26 cellular contexts compared by ENCODE assay signal in the genomic region with DNA sequence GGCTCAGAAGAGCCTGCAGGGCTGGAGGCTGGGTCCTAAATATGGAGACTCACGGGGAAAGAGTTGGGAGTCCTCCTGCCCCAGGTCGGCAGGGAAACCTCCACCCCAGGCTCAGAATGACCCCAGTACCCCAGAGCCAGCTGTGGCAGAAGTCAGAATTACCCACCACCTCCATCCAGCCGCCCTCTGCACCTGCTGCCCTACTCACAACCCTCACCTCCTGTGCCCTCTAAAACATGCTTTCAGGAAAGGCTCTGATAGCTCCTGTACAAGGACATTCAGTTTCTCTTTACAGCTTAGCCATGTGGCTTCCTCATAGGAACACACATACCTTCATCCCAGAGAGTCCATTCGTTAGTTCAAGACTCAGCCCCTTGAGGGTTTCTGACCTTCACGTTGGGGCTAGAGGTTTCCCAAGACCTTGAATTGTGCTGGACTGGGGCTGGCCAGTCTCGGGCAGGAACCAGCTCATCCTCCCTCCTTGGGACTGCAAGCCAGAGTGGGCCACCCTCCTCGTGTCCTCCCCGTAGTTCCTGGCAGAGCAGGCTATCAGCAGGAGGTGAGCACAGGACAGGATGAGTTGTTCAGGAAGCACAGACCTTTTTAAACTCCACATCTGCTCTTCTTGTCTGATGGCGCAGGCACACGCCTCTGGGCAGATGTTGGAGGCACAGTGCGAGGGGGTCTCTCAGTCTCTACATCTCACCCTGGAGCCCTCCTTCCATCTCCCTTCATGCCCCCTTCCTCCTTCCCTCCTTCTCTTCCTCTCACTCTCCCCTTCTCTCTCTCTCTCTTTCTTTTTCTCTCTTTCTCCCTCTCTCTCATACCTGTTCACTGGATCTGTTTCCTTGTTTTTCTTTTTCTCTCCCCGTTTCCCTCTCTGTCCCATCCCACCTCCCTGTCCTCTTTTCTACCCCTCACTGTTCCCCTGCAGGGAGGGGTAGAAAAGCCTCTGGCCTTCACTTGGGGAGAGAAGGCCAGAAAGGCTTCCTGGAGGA. TPM values are rescaled to one million over a fixed set of nuclear protein-coding genes. Genes with fewer than 3 reads are reported as not detected.
DNase-seq lines count a peak whose midpoint lies in the region; ATAC-seq and TF ChIP-seq lines count a peak whose summit lies in the region.
"Had no signal": no experiment of that assay in that cellular context is flagged by ENCODE, and none has a peak within 500 bp of the region (broad histone marks: within the 10 kb centered on the region; RNA-seq: fewer than 3 reads in every experiment).

No MANE protein-coding gene starts in this region.

- intact Hi-C loops in HCT116 (cut with micrococcal nuclease) (no loop called here), sigmoid colon (cut with DNase I) (no loop called here)
- intact Hi-C loops in activated naive CD4-positive, alpha-beta T cell treated with anti-CD3 and anti-CD28 coated beads for 36 hours (cut with micrococcal nuclease) = no loop called here

- H3K36me3 Mint-ChIP-seq in activated T-helper 17 cell treated with anti-CD3 and anti-CD28 coated beads, Interleukin-2, amount 50 U/mL, for 72 hours (ENCODE audit: low read depth) = no peaks in the 10 kb centered on the region
- H3K36me3 Mint-ChIP-seq in activated naive CD4-positive, alpha-beta T cell treated with anti-CD3 and anti-CD28 coated beads for 36 hours (ENCODE audit: low read depth) = no peaks in the 10 kb centered on the region
- H3K36me3 Mint-ChIP-seq in type B pancreatic cell = no peaks in the 10 kb centered on the region
- H3K36me3 Mint-ChIP-seq: activated naive CD8-positive, alpha-beta T cell treated with anti-CD3 and anti-CD28 coated beads for 36 hours had no signal

- DNase-seq in HCT116 (ENCODE audit: low read depth, low spot score) = no peak
- peak; percentile 46 for DNase-seq in sigmoid colon
- no peak for DNase-seq in AML-193 (lab: John Stamatoyannopoulos, UW)
- no peak for DNase-seq in activated naive CD4-positive, alpha-beta T cell treated with anti-CD3 and anti-CD28 coated beads for 36 hours
- no peak for DNase-seq in type B pancreatic cell (ENCODE audit: extremely low spot score, unreplicated experiment)
- DNase-seq: activated CD4-positive, alpha-beta T cell treated with anti-CD3 and anti-CD28 coated beads for 48 hours; activated effector memory CD4-positive, alpha-beta T cell treated with anti-CD3 and anti-CD28 coated beads, Interleukin-2, amount 50 U/mL, for 16 hours; activated naive CD8-positive, alpha-beta T cell treated with anti-CD3 and anti-CD28 coated beads for 36 hours; activated T-cell treated with anti-CD3 and anti-CD28 coated beads, Interleukin-2, amount 50 U/mL, for 1 hour; anterior cingulate cortex; DMS153; Karpas-422; NCI-H226; pancreas; right cardiac atrium; SJCRH30; stimulated activated CD4-positive, alpha-beta T cell treated with anti-CD3 and anti-CD28 coated beads, Interleukin-12 subunit alpha, Interleukin-12 subunit beta, amount 100 ng/mL, for 4 hours; stimulated activated CD4-positive, alpha-beta T cell treated with anti-CD3 and anti-CD28 coated beads, Interleukin-4, amount 100 ng/mL, for 1 hour; SW 1271; T1000 had no signal

- BruUV-seq in HCT116 (replicated peaks; lab: Mats Ljungman, UMichigan) = no TSS peak

- H3K4me2 ChIP-seq in HCT116 (ENCODE audit: low read length) (no peak overlapping the region), KMS-11 (peak overlapping the region; percentile 21; the same call in 1 of the 2 replicates)

- H3K9me3 ChIP-seq in HCT116 (ENCODE audit: control insufficient read depth in 1 of 2, insufficient read depth in 1 of 2, low read depth in 1 of 2, low read length in 2 of 2) (no peaks in the 10 kb centered on the region), sigmoid colon (no peaks in the 10 kb centered on the region)
- H3K9me3 ChIP-seq: BLaER1 treated with 17β-estradiol and CSF1 and Interleukin-3, amounts not matched to agents 10 nM and 100 nM; pancreas; SJCRH30; tibial nerve had no signal

- TF ChIP-seq POLR2A in HCT116 (IDR thresholded peaks at IDR 0.05; ENCODE audit: borderline replicate concordance, extremely low read depth, insufficient read depth, insufficient read length) = no peak
- no peak for TF ChIP-seq POLR2A in sigmoid colon (IDR thresholded peaks at IDR 0.05)

- H3K27ac Mint-ChIP-seq in activated T-helper 17 cell treated with anti-CD3 and anti-CD28 coated beads, Interleukin-2, amount 50 U/mL, for 72 hours = peak overlapping the region; percentile 20
- no peak overlapping the region for H3K27ac Mint-ChIP-seq in activated naive CD4-positive, alpha-beta T cell treated with anti-CD3 and anti-CD28 coated beads for 36 hours
- H3K27ac Mint-ChIP-seq in type B pancreatic cell = no peak overlapping the region
- H3K27ac Mint-ChIP-seq: activated naive CD8-positive, alpha-beta T cell treated with anti-CD3 and anti-CD28 coated beads for 36 hours had no signal

- peak; percentile 20; the same call in 1 of the 2 replicates for ATAC-seq in HCT116
- peak; percentile 6 for ATAC-seq in activated T-helper 17 cell treated with anti-CD3 and anti-CD28 coated beads, Interleukin-2, amount 50 U/mL, for 72 hours (replicated peaks)
- ATAC-seq: pancreas had no signal

- peaks cover 14% of the 10 kb centered on the region for H3K4me1 Mint-ChIP-seq in activated T-helper 17 cell treated with anti-CD3 and anti-CD28 coated beads, Interleukin-2, amount 50 U/mL, for 72 hours
- H3K4me1 Mint-ChIP-seq in activated naive CD4-positive, alpha-beta T cell treated with anti-CD3 and anti-CD28 coated beads for 36 hours (ENCODE audit: low read depth) = peaks cover 7% of the 10 kb centered on the region
- peaks cover 10% of the 10 kb centered on the region for H3K4me1 Mint-ChIP-seq in type B pancreatic cell (ENCODE audit: unreplicated experiment)

- no peaks in the 10 kb centered on the region for H3K27me3 Mint-ChIP-seq in activated T-helper 17 cell treated with anti-CD3 and anti-CD28 coated beads, Interleukin-2, amount 50 U/mL, for 72 hours
- no peaks in the 10 kb centered on the region for H3K27me3 Mint-ChIP-seq in activated naive CD4-positive, alpha-beta T cell treated with anti-CD3 and anti-CD28 coated beads for 36 hours (ENCODE audit: low read depth)
- peaks cover 46% of the 10 kb centered on the region for H3K27me3 Mint-ChIP-seq in type B pancreatic cell
- H3K27me3 Mint-ChIP-seq: activated naive CD8-positive, alpha-beta T cell treated with anti-CD3 and anti-CD28 coated beads for 36 hours had no signal

- 74 to 77% methylated on average over 12 of the region's 12 CpGs for WGBS in sigmoid colon, 2 donors

- peak overlapping the region; percentile 60 for H3K4me3 Mint-ChIP-seq in activated T-helper 17 cell treated with anti-CD3 and anti-CD28 coated beads, Interleukin-2, amount 50 U/mL, for 72 hours
- no peak overlapping the region for H3K4me3 Mint-ChIP-seq in activated naive CD4-positive, alpha-beta T cell treated with anti-CD3 and anti-CD28 coated beads for 36 hours
- H3K4me3 Mint-ChIP-seq in type B pancreatic cell = no peak overlapping the region
- H3K4me3 Mint-ChIP-seq: activated naive CD8-positive, alpha-beta T cell treated with anti-CD3 and anti-CD28 coated beads for 36 hours had no signal

- no peak overlapping the region for H3K9ac ChIP-seq in HCT116 (ENCODE audit: low read length)
- no peak overlapping the region for H3K9ac ChIP-seq in KMS-11
- H3K9ac ChIP-seq: BLaER1 treated with 17β-estradiol and CSF1 and Interleukin-3, amounts not matched to agents 10 nM and 100 nM had no signal

- H3K27me3 ChIP-seq in HCT116 (ENCODE audit: insufficient read depth, low read length) (peaks cover 21% of the 10 kb centered on the region; the same call in 1 of the 2 replicates), KMS-11 (ENCODE audit: insufficient read depth, low read depth) (no peaks in the 10 kb centered on the region), sigmoid colon (no peaks in the 10 kb centered on the region)
- H3K27me3 ChIP-seq: BLaER1 treated with 17β-estradiol and CSF1 and Interleukin-3, amounts not matched to agents 10 nM and 100 nM; pancreas; tibial nerve had no signal

- H4K20me1 ChIP-seq in HCT116 (ENCODE audit: insufficient read depth) = no peaks in the 10 kb centered on the region; the same call in 1 of the 2 replicates
- H4K20me1 ChIP-seq in KMS-11 (ENCODE audit: insufficient read depth) = no peaks in the 10 kb centered on the region
- H4K20me1 ChIP-seq: BLaER1 treated with 17β-estradiol and CSF1 and Interleukin-3, amounts not matched to agents 10 nM and 100 nM had no signal

- no peaks in the 10 kb centered on the region for H3K36me3 ChIP-seq in HCT116 (ENCODE audit: control insufficient read depth in 1 of 2, insufficient read depth in 2 of 2, low read length in 2 of 2)
- H3K36me3 ChIP-seq in KMS-11 (ENCODE audit: insufficient read depth) = no peaks in the 10 kb centered on the region
- H3K36me3 ChIP-seq in sigmoid colon = no peaks in the 10 kb centered on the region
- H3K36me3 ChIP-seq: BLaER1 treated with 17β-estradiol and CSF1 and Interleukin-3, amounts not matched to agents 10 nM and 100 nM; pancreas; SJCRH30; tibial nerve had no signal

- H3K4me3 ChIP-seq in HCT116 (replicated peaks in 1 of 2; ENCODE audit: low read depth in 1 of 2, low read length in 2 of 2) = no peak overlapping the region
- no peak overlapping the region for H3K4me3 ChIP-seq in KMS-11 (IDR thresholded peaks at IDR 0.05; ENCODE audit: insufficient read depth, low read depth, low read length)
- no peak overlapping the region for H3K4me3 ChIP-seq in sigmoid colon
- H3K4me3 ChIP-seq: BLaER1 treated with 17β-estradiol and CSF1 and Interleukin-3, amounts not matched to agents 10 nM and 100 nM; pancreas; SJCRH30; tibial nerve had no signal

- H2AFZ ChIP-seq in HCT116 (ENCODE audit: low read depth, low read length, poor library complexity, severe bottlenecking) (no peak overlapping the region), KMS-11 (ENCODE audit: low read depth) (no peak overlapping the region; the same call in 1 of the 2 replicates)

- TF ChIP-seq EP300 in sigmoid colon (IDR thresholded peaks at IDR 0.05) = no peak

- TF ChIP-seq CTCF in HCT116 (IDR thresholded peaks at IDR 0.05 in 2 of 3, conservative IDR thresholded peaks at IDR 0.05 in 1 of 3; ENCODE audit: borderline replicate concordance in 1 of 3, insufficient read depth in 1 of 3, low read depth in 2 of 3, low read length in 2 of 3) = no peak
- no peak for TF ChIP-seq CTCF in KMS-11 (conservative IDR thresholded peaks at IDR 0.05; ENCODE audit: low read depth, low read length)
- TF ChIP-seq CTCF in sigmoid colon (IDR thresholded peaks at IDR 0.05) = no peak
- TF ChIP-seq CTCF in type B pancreatic cell (conservative IDR thresholded peaks at IDR 0.05) = no peak

- TF ChIP-seq RAD21 in HCT116 (IDR thresholded peaks at IDR 0.05; ENCODE audit: low read depth) = no peak

- H3K27ac ChIP-seq in HCT116 (ENCODE audit: low read depth, low read length) (no peak overlapping the region), KMS-11 (no peak overlapping the region), sigmoid colon (no peak overlapping the region)
- H3K27ac ChIP-seq: BLaER1 treated with 17β-estradiol and CSF1 and Interleukin-3, amounts not matched to agents 10 nM and 100 nM; epithelial cell of prostate; pancreas; SJCRH30; tibial nerve; VCaP had no signal

- H3K4me1 ChIP-seq in HCT116 (ENCODE audit: control insufficient read depth in 1 of 2, insufficient read depth in 2 of 2, low read length in 2 of 2) = no peaks in the 10 kb centered on the region
- H3K4me1 ChIP-seq in KMS-11 (ENCODE audit: low read depth, poor library complexity, severe bottlenecking) = peaks cover 10% of the 10 kb centered on the region
- peaks cover 0 to 13% (median 6%) of the 10 kb centered on the region in 4 donors for H3K4me1 ChIP-seq in sigmoid colon
- H3K4me1 ChIP-seq: pancreas, SJCRH30 had no signal

- RAD21 ChIA-PET in HCT116 (lab: Charles Lee; ENCODE audit: low non-redundant PET in 1 of 2, low total read pairs in 2 of 2, uncharacterized antibody in 2 of 2, unreplicated experiment in 2 of 2) = no interaction called here

- no peaks in the 10 kb centered on the region for H3K79me2 ChIP-seq in HCT116 (ENCODE audit: insufficient read depth, low read length)
- H3K79me2 ChIP-seq in KMS-11 (ENCODE audit: insufficient read depth, low read depth) = no peaks in the 10 kb centered on the region

- no peaks in the 10 kb centered on the region for H3K9me2 ChIP-seq in HCT116 (ENCODE audit: insufficient read depth)

- CTCF ChIA-PET in HCT116 (lab: Charles Lee) = no interaction called here
- CTCF ChIA-PET in activated naive CD4-positive, alpha-beta T cell treated with anti-CD3 and anti-CD28 coated beads for 36 hours (lab: Charles Lee) = interaction anchor here (0.5 to 0.7 kb wide), 2 partner anchors 30 to 382 kb away, joined by 3 to 4 read pairs; no protein-coding TSS in a partner anchor

- POLR2A ChIA-PET in HCT116 (lab: Charles Lee) = no interaction called here

- no peaks in the 10 kb centered on the region for H3K9me3 Mint-ChIP-seq in activated T-helper 17 cell treated with anti-CD3 and anti-CD28 coated beads, Interleukin-2, amount 50 U/mL, for 72 hours
- H3K9me3 Mint-ChIP-seq in activated naive CD4-positive, alpha-beta T cell treated with anti-CD3 and anti-CD28 coated beads for 36 hours = no peaks in the 10 kb centered on the region
- H3K9me3 Mint-ChIP-seq in type B pancreatic cell = no peaks in the 10 kb centered on the region
- H3K9me3 Mint-ChIP-seq: activated naive CD8-positive, alpha-beta T cell treated with anti-CD3 and anti-CD28 coated beads for 36 hours had no signal

RNA-seq across cellular contexts. Expression of gene NR2C2, which starts 55.9 kb away (rescaled TPM):
- 45.0 TPM for total RNA-seq in HCT116 (2021; ENCODE audit: unreplicated experiment)
- polyA plus RNA-seq in HCT116 (2012) = 21.2 and 25.6 TPM in 2 replicates
- total RNA-seq in activated T-helper 17 cell treated with anti-CD3 and anti-CD28 coated beads, Interleukin-2, amount 50 U/mL, for 72 hours = 10 to 100 TPM; 45.4 to 50.6 TPM
- total RNA-seq in sigmoid colon = 10 to 100 TPM; 34.2 to 68.4 (median 35.4) TPM
- polyA plus RNA-seq in sigmoid colon = 10 to 100 TPM in 1 of 3 donors, 1 to 10 TPM in 2; 3.6 to 14.1 (median 6.0) TPM
- total RNA-seq in activated naive CD4-positive, alpha-beta T cell treated with anti-CD3 and anti-CD28 coated beads for 36 hours = 10 to 100 TPM; 60.6 to 61.3 TPM
- total RNA-seq in type B pancreatic cell (ENCODE audit: low replicate concordance) = 43.6 and 47.7 TPM in 2 replicates
